In the genomic region with DNA sequence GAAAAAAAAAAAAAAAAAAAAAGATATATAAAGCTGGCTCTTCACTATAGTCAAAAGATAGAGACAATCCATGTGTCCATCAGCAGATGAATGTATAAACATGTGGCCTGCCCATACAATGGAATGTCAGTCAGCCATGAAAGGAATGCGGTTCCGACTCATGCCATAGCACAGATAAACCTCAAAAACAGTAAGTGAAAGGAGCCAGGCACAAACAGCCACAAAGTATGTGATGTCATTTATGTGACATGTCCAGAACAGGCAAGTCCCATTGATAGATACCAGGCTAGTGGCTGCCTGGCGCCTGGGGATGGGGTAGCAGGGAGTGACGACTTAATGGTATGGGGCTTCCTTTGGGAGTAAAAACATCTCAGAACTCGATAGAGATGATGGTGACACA, we compare ENCODE assay signal across 10 cellular contexts.
A peak's percentile ranks its signal among the peaks of the same experiment; 100 is the strongest.
DNase-seq lines count a peak whose midpoint lies in the region; ATAC-seq and TF ChIP-seq lines count a peak whose summit lies in the region.
"Had no signal": no experiment of that assay in that cellular context is flagged by ENCODE, and none has a peak within 500 bp of the region (broad histone marks: within the 10 kb centered on the region; RNA-seq: fewer than 3 reads in every experiment).

No MANE protein-coding gene starts in this region.

- no peaks in the 10 kb centered on the region for H3K9me3 ChIP-seq in cardiac muscle cell (ENCODE audit: low read depth)
- H3K9me3 ChIP-seq in hepatocyte (ENCODE audit: low read depth), result no peaks in the 10 kb centered on the region

- H4K20me1 ChIP-seq in hepatocyte (ENCODE audit: insufficient read depth, poor library complexity, severe bottlenecking), result peaks cover 6% of the 10 kb centered on the region

- H3K27me3 ChIP-seq in cardiac muscle cell, result no peaks in the 10 kb centered on the region
- no peaks in the 10 kb centered on the region for H3K27me3 ChIP-seq in brain microvascular endothelial cell (replicated peaks)
- no peaks in the 10 kb centered on the region for H3K27me3 ChIP-seq in hepatocyte

- WGBS in hepatocyte (ENCODE audit: low lambda C conversion rate, missing lambda C conversion rate), result 52% methylated on average over 5 of the region's 5 CpGs

- intact Hi-C loops in left cardiac atrium (cut with DNase I), result no loop called here

- H3K79me2 ChIP-seq in hepatocyte, result peaks cover 77% of the 10 kb centered on the region

- peak overlapping the region; percentile 90 for H3K27ac ChIP-seq in cardiac muscle cell
- H3K27ac ChIP-seq in brain microvascular endothelial cell, result peak overlapping the region; percentile 57
- peak overlapping the region; percentile 71 for H3K27ac ChIP-seq in hepatocyte

- no peak overlapping the region for H3K4me2 ChIP-seq in hepatocyte

- H3K9me2 ChIP-seq in hepatocyte (replicated peaks; ENCODE audit: insufficient read depth), result no peaks in the 10 kb centered on the region

- no peak for ATAC-seq in left cardiac atrium
- no peak for ATAC-seq in HG03280 (IDR thresholded peaks at IDR 0.05; ENCODE audit: unreplicated experiment)
- no peak for ATAC-seq in GM19023 (IDR thresholded peaks at IDR 0.05; ENCODE audit: unreplicated experiment)
- no peak for ATAC-seq in HG03139 (IDR thresholded peaks at IDR 0.05; ENCODE audit: unreplicated experiment)

- H3K4me1 ChIP-seq in cardiac muscle cell (ENCODE audit: low read depth) (peaks cover 9% of the 10 kb centered on the region), hepatocyte (ENCODE audit: insufficient read depth) (peaks cover 39% of the 10 kb centered on the region)

- TF ChIP-seq CTCF in cardiac muscle cell (IDR thresholded peaks at IDR 0.05; ENCODE audit: low read depth, low read length) (no peak), brain microvascular endothelial cell (IDR thresholded peaks at IDR 0.05; ENCODE audit: low read depth, low read length, missing control alignments) (no peak), hepatocyte (IDR thresholded peaks at IDR 0.05; ENCODE audit: poor library complexity) (no peak)

- H3K36me3 ChIP-seq in cardiac muscle cell (no peaks in the 10 kb centered on the region), brain microvascular endothelial cell (replicated peaks) (no peaks in the 10 kb centered on the region), hepatocyte (replicated peaks; ENCODE audit: insufficient read depth, low read depth) (no peaks in the 10 kb centered on the region)

- DNase-seq in cardiac muscle cell (ENCODE audit: low read depth in 1 of 2, low spot score in 1 of 2) (peak; percentile 71 to 80), left cardiac atrium (no peak), brain microvascular endothelial cell (peak; percentile 82), hepatocyte (ENCODE audit: low spot score) (peak; percentile 47), iPS-NIHi11 (ENCODE audit: low spot score) (no peak)
- DNase-seq: activated CD8-positive, alpha-beta memory T cell treated with anti-CD3 and anti-CD28 coated beads, Interleukin-2, amount 50 U/mL, for 4 hours; naive thymus-derived CD4-positive, alpha-beta T cell had no signal

- H2AFZ ChIP-seq in hepatocyte, result no peak overlapping the region

- H3K4me3 ChIP-seq in cardiac muscle cell, result no peak overlapping the region
- H3K4me3 ChIP-seq in brain microvascular endothelial cell (ENCODE audit: low read depth, low read length), result no peak overlapping the region
- no peak overlapping the region for H3K4me3 ChIP-seq in hepatocyte

- in situ Hi-C loops in brain microvascular endothelial cell (cut with HindIII; ENCODE audit: low pct_ligation_motif_present, low sequenced_read_pairs), result no loop called here

Comparison
In these comparisons a context has a peak if more than half of its experiments do, and no peak if none do; other contexts are left out.
1. DNase-seq: peak in cardiac muscle cell (2 of 2), brain microvascular endothelial cell (single experiment) and hepatocyte (single experiment); none in left cardiac atrium (single experiment) and iPS-NIHi11 (single experiment).
2. Peak in every context shown above with its lines, with median percentiles within 50 percentile points of each other: H3K27ac ChIP-seq.